In the genomic region with DNA sequence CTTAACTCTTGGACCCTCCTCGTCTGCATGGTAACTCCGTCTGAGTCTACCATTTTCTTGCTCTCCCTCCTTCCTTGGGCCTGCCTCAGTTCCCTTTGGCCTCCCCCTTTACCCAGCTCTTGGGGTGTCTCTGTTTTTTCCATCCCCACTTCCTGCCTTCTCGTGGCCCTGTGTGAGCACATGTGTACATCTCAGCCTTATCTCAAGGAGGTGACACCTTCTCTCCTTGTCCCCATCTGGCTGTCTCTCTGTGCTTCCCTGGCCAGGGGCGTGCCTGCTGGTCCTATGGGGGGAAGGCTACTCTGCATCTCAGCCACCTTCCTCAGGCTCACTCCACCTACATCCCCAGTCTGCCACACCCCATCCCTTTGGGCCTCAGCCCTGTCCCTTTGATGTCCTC, we compare ENCODE assay signal across 8 cellular contexts. TPM values are rescaled to one million over a fixed set of nuclear protein-coding genes. Genes with fewer than 3 reads are reported as not detected.
DNase-seq lines count a peak whose midpoint lies in the region; ATAC-seq, FAIRE-seq and TF ChIP-seq lines count a peak whose summit lies in the region.

No MANE protein-coding gene starts in this region.

- peak in 1 of 2 donors; percentile 2 for ATAC-seq in upper lobe of left lung (ENCODE audit: low FRiP score in 2 of 2)
- ATAC-seq in GM21381 (IDR thresholded peaks at IDR 0.05; ENCODE audit: unreplicated experiment): no peak

- CTCF ChIA-PET in activated naive CD4-positive, alpha-beta T cell treated with anti-CD3 and anti-CD28 coated beads, Interleukin-2, amount 10 ng/mL, durations not matched to agents 7 days and 5 days (lab: Charles Lee): interaction anchor here (0.8 to 4.0 kb wide), 7 partner anchors 10 to 89 kb away, joined by 3 to 88 read pairs (median 11); no protein-coding TSS in a partner anchor

- H3K9me3 ChIP-seq in mesodermal cell (ENCODE audit: control insufficient read depth, low read length): no peaks in the 10 kb centered on the region
- no peaks in the 10 kb centered on the region for H3K9me3 ChIP-seq in upper lobe of left lung

- no peak for TF ChIP-seq EP300 in upper lobe of left lung (IDR thresholded peaks at IDR 0.05)

- H3K4me3 ChIP-seq in mesodermal cell (ENCODE audit: extremely low read depth, insufficient read depth, low read length, poor library complexity, severe bottlenecking) (no peak overlapping the region), upper lobe of left lung (peak overlapping the region in 2 of 4 donors; percentile 63 to 67)

- H3K4me1 ChIP-seq in mesodermal cell (ENCODE audit: control insufficient read depth, insufficient read depth, low read length, poor library complexity, severe bottlenecking) (peaks cover 5% of the 10 kb centered on the region), upper lobe of left lung (peaks cover 19 to 36% (median 27%) of the 10 kb centered on the region in 4 donors)

- H3K27ac ChIP-seq in mesodermal cell (ENCODE audit: low read depth, low read length, severe bottlenecking) (peak overlapping the region; percentile 68), upper lobe of left lung (peak overlapping the region; percentile 85 to 96 (median 90))

- TF ChIP-seq POLR2A in upper lobe of left lung (IDR thresholded peaks at IDR 0.05) (no peak), GM12891 (IDR thresholded peaks at IDR 0.05; ENCODE audit: low read depth, low read length) (no peak)

- peak overlapping the region; percentile 94 for H3K4me3 Mint-ChIP-seq in activated naive CD4-positive, alpha-beta T cell treated with anti-CD3 and anti-CD28 coated beads, Interleukin-2, amount 10 ng/mL, durations not matched to agents 7 days and 5 days
- peak overlapping the region; percentile 94 for H3K4me3 Mint-ChIP-seq in activated naive CD8-positive, alpha-beta T cell treated with anti-CD3 and anti-CD28 coated beads for 36 hours

- peaks cover 7% of the 10 kb centered on the region for H3K36me3 Mint-ChIP-seq in activated naive CD4-positive, alpha-beta T cell treated with anti-CD3 and anti-CD28 coated beads, Interleukin-2, amount 10 ng/mL, durations not matched to agents 7 days and 5 days
- H3K36me3 Mint-ChIP-seq in activated naive CD8-positive, alpha-beta T cell treated with anti-CD3 and anti-CD28 coated beads for 36 hours: peaks cover 3% of the 10 kb centered on the region

- TF ChIP-seq CTCF in upper lobe of left lung (IDR thresholded peaks at IDR 0.05): no peak

- FAIRE-seq in GM12891 (lab: Jason Lieb, UNC): no peak

- peak; percentile 47 for DNase-seq in activated naive CD4-positive, alpha-beta T cell treated with anti-CD3 and anti-CD28 coated beads, Interleukin-2, amount 10 ng/mL, durations not matched to agents 7 days and 5 days
- DNase-seq in activated naive CD4-positive, alpha-beta T cell treated with anti-CD3 and anti-CD28 coated beads, Interleukin-2, amount 50 U/mL, for 16 hours: no peak
- DNase-seq in activated naive CD8-positive, alpha-beta T cell treated with anti-CD3 and anti-CD28 coated beads for 36 hours: no peak
- DNase-seq in upper lobe of left lung (no peak), GM12891 (ENCODE audit: insufficient read length, low spot score) (no peak), posterior cingulate gyrus (no peak)

- 85 to 97% methylated on average over 3 to 4 of the region's 4 CpGs for WGBS in mesodermal cell (ENCODE audit: insufficient coverage in 2 of 2), 2 experiments
- WGBS in upper lobe of left lung, 2 donors: 64 to 70% methylated on average over 4 of the region's 4 CpGs

- H3K27me3 ChIP-seq in upper lobe of left lung: no peaks in the 10 kb centered on the region

- intact Hi-C loops in posterior cingulate gyrus (cut with DNase I): loop anchor here (2.0 to 10.0 kb wide), 2 partner anchors 18 to 58 kb away; no protein-coding TSS in a partner anchor

- H3K27ac Mint-ChIP-seq in activated naive CD4-positive, alpha-beta T cell treated with anti-CD3 and anti-CD28 coated beads, Interleukin-2, amount 10 ng/mL, durations not matched to agents 7 days and 5 days: peak overlapping the region; percentile 95
- peak overlapping the region; percentile 92 for H3K27ac Mint-ChIP-seq in activated naive CD8-positive, alpha-beta T cell treated with anti-CD3 and anti-CD28 coated beads for 36 hours

- H3K4me1 Mint-ChIP-seq in activated naive CD4-positive, alpha-beta T cell treated with anti-CD3 and anti-CD28 coated beads, Interleukin-2, amount 10 ng/mL, durations not matched to agents 7 days and 5 days: peaks cover 62% of the 10 kb centered on the region
- peaks cover 27% of the 10 kb centered on the region for H3K4me1 Mint-ChIP-seq in activated naive CD8-positive, alpha-beta T cell treated with anti-CD3 and anti-CD28 coated beads for 36 hours

- H3K36me3 ChIP-seq in mesodermal cell (ENCODE audit: control insufficient read depth, insufficient read depth, low read length): no peaks in the 10 kb centered on the region
- H3K36me3 ChIP-seq in upper lobe of left lung: no peaks in the 10 kb centered on the region

- peaks cover 2% of the 10 kb centered on the region for H3K9me3 Mint-ChIP-seq in activated naive CD4-positive, alpha-beta T cell treated with anti-CD3 and anti-CD28 coated beads, Interleukin-2, amount 10 ng/mL, durations not matched to agents 7 days and 5 days
- peaks cover 3% of the 10 kb centered on the region for H3K9me3 Mint-ChIP-seq in activated naive CD8-positive, alpha-beta T cell treated with anti-CD3 and anti-CD28 coated beads for 36 hours

- H3K27me3 Mint-ChIP-seq in activated naive CD4-positive, alpha-beta T cell treated with anti-CD3 and anti-CD28 coated beads, Interleukin-2, amount 10 ng/mL, durations not matched to agents 7 days and 5 days: no peaks in the 10 kb centered on the region
- no peaks in the 10 kb centered on the region for H3K27me3 Mint-ChIP-seq in activated naive CD8-positive, alpha-beta T cell treated with anti-CD3 and anti-CD28 coated beads for 36 hours

TF ChIP-seq in GM12891, 5 proteins besides CTCF, POLR2A, EP300 and RAD21:
- TF ChIP-seq SPI1 (IDR thresholded peaks at IDR 0.05; ENCODE audit: low read depth, low read length): no peak
- TF ChIP-seq PAX5 (IDR thresholded peaks at IDR 0.05; ENCODE audit: insufficient read depth, low read length, severe bottlenecking): no peak
- TF ChIP-seq TAF1 (IDR thresholded peaks at IDR 0.05; ENCODE audit: low read depth, low read length): no peak
- no peak for TF ChIP-seq POLR2AphosphoS5 (IDR thresholded peaks at IDR 0.05; ENCODE audit: low read depth, low read length)
- no peak for TF ChIP-seq POU2F2 (IDR thresholded peaks at IDR 0.05; ENCODE audit: low read depth, low read length)

RNA-seq across cellular contexts. Expression of a gene that starts 6.6 kb away (rescaled TPM):
- total RNA-seq in activated naive CD8-positive, alpha-beta T cell treated with anti-CD3 and anti-CD28 coated beads for 36 hours: under 1 TPM; 0.16 to 0.38 TPM
- 5.8 TPM for polyA plus RNA-seq in mesodermal cell (2013, experiment 1 of 2)
- 5.4 TPM for polyA plus RNA-seq in mesodermal cell (2013, experiment 2 of 2)
- 10 to 100 TPM in 2 of 6 donors, 1 to 10 TPM in 4; 4.2 to 14.5 (median 7.1) TPM for total RNA-seq in upper lobe of left lung
- 0.15 TPM for polyA plus RNA-seq in GM12891 (2012; ENCODE audit: low read depth, missing spikeins)

RNA-seq across cellular contexts. Expression of a gene that starts 9.1 kb away (rescaled TPM):
- total RNA-seq in activated naive CD8-positive, alpha-beta T cell treated with anti-CD3 and anti-CD28 coated beads for 36 hours: 10 to 100 TPM; 20.8 to 22.0 TPM
- polyA plus RNA-seq in mesodermal cell (2013, experiment 1 of 2): 40.1 TPM
- polyA plus RNA-seq in mesodermal cell (2013, experiment 2 of 2): 34.2 TPM
- total RNA-seq in upper lobe of left lung: 10 to 100 TPM; 15.7 to 32.8 (median 28.2) TPM
- 12.7 TPM for polyA plus RNA-seq in GM12891 (2012; ENCODE audit: low read depth, missing spikeins)

RNA-seq across cellular contexts. Expression of a gene that starts 20.4 kb away (rescaled TPM):
- total RNA-seq in activated naive CD8-positive, alpha-beta T cell treated with anti-CD3 and anti-CD28 coated beads for 36 hours: 10 to 100 TPM; 24.9 to 27.0 TPM
- polyA plus RNA-seq in mesodermal cell (2013, experiment 1 of 2): 46.4 TPM
- polyA plus RNA-seq in mesodermal cell (2013, experiment 2 of 2): 39.9 TPM
- 10 to 100 TPM in 4 of 6 donors, 1 to 10 TPM in 2; 7.3 to 40.9 (median 15.5) TPM for total RNA-seq in upper lobe of left lung
- polyA plus RNA-seq in GM12891 (2012; ENCODE audit: low read depth, missing spikeins): 13.1 TPM

RNA-seq across cellular contexts. Expression of a gene that starts 45.9 kb away (rescaled TPM):
- 1 to 10 TPM; 5.4 to 5.7 TPM for total RNA-seq in activated naive CD8-positive, alpha-beta T cell treated with anti-CD3 and anti-CD28 coated beads for 36 hours
- polyA plus RNA-seq in mesodermal cell (2013, experiment 1 of 2): 32.5 TPM
- polyA plus RNA-seq in mesodermal cell (2013, experiment 2 of 2): 27.7 TPM
- total RNA-seq in upper lobe of left lung: 10 to 100 TPM; 22.2 to 33.9 (median 28.4) TPM
- 18.0 TPM for polyA plus RNA-seq in GM12891 (2012; ENCODE audit: low read depth, missing spikeins)

RNA-seq across cellular contexts. Expression of a gene that starts 54.6 kb away (rescaled TPM):
- 10 to 100 TPM; 28.5 to 31.7 TPM for total RNA-seq in activated naive CD8-positive, alpha-beta T cell treated with anti-CD3 and anti-CD28 coated beads for 36 hours
- 15.9 TPM for polyA plus RNA-seq in mesodermal cell (2013, experiment 1 of 2)
- 13.6 TPM for polyA plus RNA-seq in mesodermal cell (2013, experiment 2 of 2)
- 10 to 100 TPM in 5 of 6 donors, 1 to 10 TPM in 1; 9.1 to 30.4 (median 17.0) TPM for total RNA-seq in upper lobe of left lung
- polyA plus RNA-seq in GM12891 (2012; ENCODE audit: low read depth, missing spikeins): 10.9 TPM
